25 cellular contexts compared by ENCODE assay signal in the genomic region with DNA sequence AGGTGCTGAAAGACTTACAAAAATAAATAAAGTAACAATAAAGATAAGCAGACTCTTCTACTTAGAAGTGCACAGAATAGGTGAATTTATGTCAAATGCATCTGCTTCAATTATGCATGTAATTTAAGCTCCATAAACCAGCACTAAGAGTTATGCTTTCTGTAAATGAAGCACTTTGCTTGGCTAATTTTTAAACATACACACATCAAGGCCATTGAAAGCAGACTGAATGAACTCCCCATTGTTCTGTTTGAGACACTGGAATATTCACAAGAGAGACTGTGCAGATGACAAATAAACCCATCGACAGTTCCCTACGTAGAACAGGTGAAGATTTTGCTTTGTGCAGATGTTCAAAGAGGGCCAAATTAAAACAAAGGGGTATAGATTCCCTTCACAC.
"Had no signal": no experiment of that assay in that cellular context is flagged by ENCODE, and none has a peak within 500 bp of the region (broad histone marks: within the 10 kb centered on the region; RNA-seq: fewer than 3 reads in every experiment).

No MANE protein-coding gene starts in this region.

- H3K79me2 ChIP-seq: parathyroid adenoma had no signal

- H3K27ac ChIP-seq: cardiac muscle cell, esophagus muscularis mucosa, gastroesophageal sphincter, heart right ventricle, neutrophil, parathyroid adenoma, thyroid gland had no signal

- H3K4me3 Mint-ChIP-seq: activated B cell treated with CpG ODN at 0.5 μM for 24 hours; activated CD4-positive, alpha-beta memory T cell treated with anti-CD3 and anti-CD28 coated beads, Interleukin-2, amount 10 ng/mL, durations not matched to agents 7 days and 5 days; activated CD8-positive, alpha-beta memory T cell treated with anti-CD3 and anti-CD28 coated beads, Interleukin-2, amount 10 ng/mL, durations not matched to agents 7 days and 5 days; activated naive CD8-positive, alpha-beta T cell treated with anti-CD3 and anti-CD28 coated beads, Interleukin-2, amount 10 ng/mL, durations not matched to agents 7 days and 5 days; naive thymus-derived CD8-positive, alpha-beta T cell had no signal

- H3K27me3 Mint-ChIP-seq: activated B cell treated with CpG ODN at 0.5 μM for 24 hours; activated CD4-positive, alpha-beta memory T cell treated with anti-CD3 and anti-CD28 coated beads, Interleukin-2, amount 10 ng/mL, durations not matched to agents 7 days and 5 days; activated CD8-positive, alpha-beta memory T cell treated with anti-CD3 and anti-CD28 coated beads, Interleukin-2, amount 10 ng/mL, durations not matched to agents 7 days and 5 days; activated naive CD8-positive, alpha-beta T cell treated with anti-CD3 and anti-CD28 coated beads, Interleukin-2, amount 10 ng/mL, durations not matched to agents 7 days and 5 days; naive thymus-derived CD8-positive, alpha-beta T cell had no signal

- H3K36me3 ChIP-seq: cardiac muscle cell, heart right ventricle, neutrophil, thyroid gland had no signal

- H3K9me3 Mint-ChIP-seq: activated B cell treated with CpG ODN at 0.5 μM for 24 hours had no signal

- H3K4me1 ChIP-seq: gastroesophageal sphincter, parathyroid adenoma, thyroid gland had no signal

- H3K4me3 ChIP-seq: cardiac muscle cell, esophagus muscularis mucosa, gastroesophageal sphincter, heart right ventricle, thyroid gland had no signal

- H2AFZ ChIP-seq: parathyroid adenoma had no signal

- H3K27ac Mint-ChIP-seq: activated B cell treated with CpG ODN at 0.5 μM for 24 hours; activated CD4-positive, alpha-beta memory T cell treated with anti-CD3 and anti-CD28 coated beads, Interleukin-2, amount 10 ng/mL, durations not matched to agents 7 days and 5 days; activated CD8-positive, alpha-beta memory T cell treated with anti-CD3 and anti-CD28 coated beads, Interleukin-2, amount 10 ng/mL, durations not matched to agents 7 days and 5 days; activated naive CD8-positive, alpha-beta T cell treated with anti-CD3 and anti-CD28 coated beads, Interleukin-2, amount 10 ng/mL, durations not matched to agents 7 days and 5 days; activated T-helper 2 cell treated with anti-CD3 and anti-CD28 coated beads, Interferon-gamma antibody, Interleukin-2, Interleukin-4, amounts not matched to agents 10 μg/mL and 5 μg/mL and 100 μg/mL, durations not matched to agents 14 hours and 24 hours and 36 hours; naive thymus-derived CD8-positive, alpha-beta T cell had no signal

- H3K36me3 Mint-ChIP-seq: activated CD8-positive, alpha-beta memory T cell treated with anti-CD3 and anti-CD28 coated beads, Interleukin-2, amount 10 ng/mL, durations not matched to agents 7 days and 5 days; activated naive CD8-positive, alpha-beta T cell treated with anti-CD3 and anti-CD28 coated beads, Interleukin-2, amount 10 ng/mL, durations not matched to agents 7 days and 5 days; naive thymus-derived CD8-positive, alpha-beta T cell had no signal

- H3K4me1 Mint-ChIP-seq: activated B cell treated with CpG ODN at 0.5 μM for 24 hours; activated CD4-positive, alpha-beta memory T cell treated with anti-CD3 and anti-CD28 coated beads, Interleukin-2, amount 10 ng/mL, durations not matched to agents 7 days and 5 days; activated CD8-positive, alpha-beta memory T cell treated with anti-CD3 and anti-CD28 coated beads, Interleukin-2, amount 10 ng/mL, durations not matched to agents 7 days and 5 days; activated naive CD8-positive, alpha-beta T cell treated with anti-CD3 and anti-CD28 coated beads, Interleukin-2, amount 10 ng/mL, durations not matched to agents 7 days and 5 days; naive thymus-derived CD8-positive, alpha-beta T cell had no signal

- DNase-seq: activated B cell treated with CpG ODN at 0.5 μM for 24 hours; activated CD4-positive, alpha-beta memory T cell treated with anti-CD3 and anti-CD28 coated beads, Interleukin-2, amount 10 ng/mL, durations not matched to agents 7 days and 5 days; activated CD4-positive, alpha-beta T cell treated with anti-CD3 and anti-CD28 coated beads for 4 hours; activated CD8-positive, alpha-beta memory T cell treated with anti-CD3 and anti-CD28 coated beads, Interleukin-2, amount 10 ng/mL, durations not matched to agents 7 days and 5 days; activated naive CD4-positive, alpha-beta T cell treated with Interleukin-2 at 50 U/mL for 16 hours; activated naive CD8-positive, alpha-beta T cell treated with anti-CD3 and anti-CD28 coated beads, Interleukin-2, amount 10 ng/mL, durations not matched to agents 7 days and 5 days; activated T-cell treated with anti-CD3 and anti-CD28 coated beads, Interleukin-2, amount 50 U/mL, for 1 hour; amygdala; dermis blood vessel endothelial cell; effector memory CD4-positive, alpha-beta T cell; heart right ventricle; mesendoderm; naive thymus-derived CD8-positive, alpha-beta T cell; stimulated activated CD4-positive, alpha-beta T cell treated with anti-CD3 and anti-CD28 coated beads, Interleukin-12 subunit alpha, Interleukin-12 subunit beta, amount 100 ng/mL, for 4 hours; stimulated activated CD4-positive, alpha-beta T cell treated with anti-CD3 and anti-CD28 coated beads, Interleukin-1b, Interleukin-23, amount 100 ng/mL, for 48 hours; stimulated activated CD8-positive, alpha-beta memory T cell treated with anti-CD3 and anti-CD28 coated beads, Interleukin-4, amount 100 ng/mL, for 48 hours; stimulated activated naive CD4-positive, alpha-beta T cell treated with Interleukin-2 at 50 U/mL for 16 hours; T-helper 9 cell; thyroid gland had no signal

- H3K9me3 ChIP-seq: esophagus muscularis mucosa, gastroesophageal sphincter, neutrophil, thyroid gland had no signal

- ATAC-seq: activated CD8-positive, alpha-beta memory T cell treated with anti-CD3 and anti-CD28 coated beads, Interleukin-2, amount 10 ng/mL, durations not matched to agents 7 days and 5 days; gastroesophageal sphincter; heart right ventricle; naive thymus-derived CD8-positive, alpha-beta T cell had no signal

- H3K27me3 ChIP-seq: cardiac muscle cell, esophagus muscularis mucosa, gastroesophageal sphincter, heart right ventricle, neutrophil, thyroid gland had no signal

- H3K9ac ChIP-seq: parathyroid adenoma had no signal
